ENCODE assay signal across 8 cellular contexts in genomic region chr16:14286381-14287230, GRCh38.
DNase-seq lines count a peak whose midpoint lies in the region; ATAC-seq and TF ChIP-seq lines count a peak whose summit lies in the region.

No MANE protein-coding gene starts in this region.

- H3K27ac Mint-ChIP-seq in CD4-positive, CD25-positive, alpha-beta regulatory T cell: peak overlapping the region; percentile 89 to 97 (median 92)
- no peak overlapping the region for H3K27ac Mint-ChIP-seq in mesothelial cell of epicardium

- no peak for TF ChIP-seq EP300 in upper lobe of left lung (IDR thresholded peaks at IDR 0.05)

- H2AFZ ChIP-seq in OCI-LY7 (ENCODE audit: low read length): peak overlapping the region; percentile 78

- peaks cover 16% of the 10 kb centered on the region for H3K27me3 Mint-ChIP-seq in CD4-positive, CD25-positive, alpha-beta regulatory T cell
- peaks cover 9% of the 10 kb centered on the region for H3K27me3 Mint-ChIP-seq in mesothelial cell of epicardium (ENCODE audit: low read depth)

- H3K9me3 ChIP-seq in CD4-positive, CD25-positive, alpha-beta regulatory T cell (ENCODE audit: control insufficient read depth in 2 of 2, low read length in 2 of 2): peaks cover 13 to 17% of the 10 kb centered on the region in 2 experiments
- H3K9me3 ChIP-seq in OCI-LY7 (ENCODE audit: low read length): peaks cover 15% of the 10 kb centered on the region; the same call in 1 of the 2 replicates
- no peaks in the 10 kb centered on the region for H3K9me3 ChIP-seq in colonic mucosa
- H3K9me3 ChIP-seq in upper lobe of left lung: peaks cover 6 to 20% (median 13%) of the 10 kb centered on the region in 4 donors

- H3K9ac ChIP-seq in colonic mucosa (ENCODE audit: low read depth in 2 of 2, low read length in 2 of 2): peak overlapping the region in 1 of 2 donors; percentile 34

- H3K27me3 ChIP-seq in CD4-positive, CD25-positive, alpha-beta regulatory T cell (ENCODE audit: control insufficient read depth, insufficient read depth, low read length): no peaks in the 10 kb centered on the region
- H3K27me3 ChIP-seq in colonic mucosa: no peaks in the 10 kb centered on the region
- H3K27me3 ChIP-seq in upper lobe of left lung: no peaks in the 10 kb centered on the region

- BruUV-seq in OCI-LY7 (replicated peaks; lab: Mats Ljungman, UMichigan): no TSS peak

- peak overlapping the region; percentile 76 for H3K4me3 ChIP-seq in CD4-positive, CD25-positive, alpha-beta regulatory T cell (ENCODE audit: low read depth, low read length)
- H3K4me3 ChIP-seq in OCI-LY7 (ENCODE audit: low read depth, low read length, poor library complexity, severe bottlenecking): peak overlapping the region; percentile 76
- H3K4me3 ChIP-seq in colonic mucosa: peak overlapping the region; percentile 83
- H3K4me3 ChIP-seq in upper lobe of left lung: peak overlapping the region in 3 of 4 donors; percentile 77 to 92 (median 91)

- POLR2A ChIA-PET in OCI-LY7 (lab: Charles Lee): interaction anchor here (0.6 to 1.9 kb wide), 6 partner anchors 119 to 921 kb away, joined by 3 to 7 read pairs (median 4); partner anchors contain the start of gene ERCC4

- H3K4me2 ChIP-seq in OCI-LY7 (ENCODE audit: low read length): peak overlapping the region; percentile 79

- no peaks in the 10 kb centered on the region for H3K36me3 ChIP-seq in CD4-positive, CD25-positive, alpha-beta regulatory T cell (ENCODE audit: control insufficient read depth, insufficient read depth, low read length)
- H3K36me3 ChIP-seq in OCI-LY7 (ENCODE audit: insufficient read depth, low read length): no peaks in the 10 kb centered on the region
- H3K36me3 ChIP-seq in colonic mucosa: no peaks in the 10 kb centered on the region
- H3K36me3 ChIP-seq in upper lobe of left lung: no peaks in the 10 kb centered on the region

- peaks cover 16% of the 10 kb centered on the region for H3K4me1 ChIP-seq in CD4-positive, CD25-positive, alpha-beta regulatory T cell (ENCODE audit: control insufficient read depth, insufficient read depth, low read length, poor library complexity, severe bottlenecking)
- peaks cover 51% of the 10 kb centered on the region for H3K4me1 ChIP-seq in OCI-LY7 (ENCODE audit: insufficient read depth, low read length, poor library complexity, severe bottlenecking)
- H3K4me1 ChIP-seq in colonic mucosa: peaks cover 4% of the 10 kb centered on the region
- H3K4me1 ChIP-seq in upper lobe of left lung: peaks cover 15 to 21% (median 17%) of the 10 kb centered on the region in 4 donors

- no peaks in the 10 kb centered on the region for H3K36me3 Mint-ChIP-seq in CD4-positive, CD25-positive, alpha-beta regulatory T cell
- peaks cover 2% of the 10 kb centered on the region for H3K36me3 Mint-ChIP-seq in mesothelial cell of epicardium

- WGBS in upper lobe of left lung, 2 donors: 32 to 37% methylated on average over 21 to 30 of the region's 31 CpGs

- H4K20me1 ChIP-seq in OCI-LY7 (ENCODE audit: insufficient read depth, low read length): no peaks in the 10 kb centered on the region

- CTCF ChIA-PET in OCI-LY7 (lab: Charles Lee; ENCODE audit: unreplicated experiment): interaction anchor here (0.7 to 1.5 kb wide), 4 partner anchors 14 to 367 kb away, joined by 3 to 6 read pairs (median 4); partner anchors contain the start of gene ERCC4

- H3K79me2 ChIP-seq in OCI-LY7 (ENCODE audit: insufficient read depth, low read depth, low read length): no peaks in the 10 kb centered on the region

- peak; percentile 15 to 26 for ATAC-seq in CD4-positive, CD25-positive, alpha-beta regulatory T cell (ENCODE audit: low read depth in 2 of 2)
- ATAC-seq in GM21447 (IDR thresholded peaks at IDR 0.05; ENCODE audit: unreplicated experiment): peak; percentile 32
- peak; percentile 19 to 40 for ATAC-seq in upper lobe of left lung (ENCODE audit: low FRiP score in 2 of 2)
- ATAC-seq in GM19397 (IDR thresholded peaks at IDR 0.05; ENCODE audit: unreplicated experiment): no peak
- ATAC-seq in omental fat pad (ENCODE audit: low FRiP score): no peak

- H3K4me1 Mint-ChIP-seq in CD4-positive, CD25-positive, alpha-beta regulatory T cell: peaks cover 7 to 27% (median 15%) of the 10 kb centered on the region in 4 donors
- H3K4me1 Mint-ChIP-seq in mesothelial cell of epicardium: peaks cover 3% of the 10 kb centered on the region

- peaks cover 0 to 16% (median 9%) of the 10 kb centered on the region in 7 donors for H3K9me3 Mint-ChIP-seq in CD4-positive, CD25-positive, alpha-beta regulatory T cell
- H3K9me3 Mint-ChIP-seq in mesothelial cell of epicardium: peaks cover 7% of the 10 kb centered on the region

- peak in 2 of 3 donors; percentile 44 to 57 for DNase-seq in CD4-positive, CD25-positive, alpha-beta regulatory T cell
- DNase-seq in OCI-LY7 (ENCODE audit: low spot score): peak; percentile 75
- peak; percentile 35 for DNase-seq in colonic mucosa
- DNase-seq in mesothelial cell of epicardium (ENCODE audit: low spot score in 2 of 2, unreplicated experiment in 2 of 2): no peak
- no peak for DNase-seq in upper lobe of left lung
- DNase-seq in omental fat pad (ENCODE audit: low spot score): no peak

- peak overlapping the region; percentile 76 for H3K27ac ChIP-seq in CD4-positive, CD25-positive, alpha-beta regulatory T cell (ENCODE audit: insufficient read depth, low read length, poor library complexity, severe bottlenecking)
- H3K27ac ChIP-seq in OCI-LY7 (ENCODE audit: low read depth, low read length, poor library complexity, severe bottlenecking) (peak overlapping the region; percentile 48), colonic mucosa (peak overlapping the region; percentile 86), upper lobe of left lung (peak overlapping the region; percentile 42 to 93 (median 82))

- H3K9me2 ChIP-seq in OCI-LY7 (ENCODE audit: insufficient read depth, low read length): no peaks in the 10 kb centered on the region

- peak; percentile 38; the same call in 1 of the 2 replicates for TF ChIP-seq CTCF in OCI-LY7 (conservative IDR thresholded peaks at IDR 0.05; ENCODE audit: low read length)
- no peak for TF ChIP-seq CTCF in colonic mucosa (IDR thresholded peaks at IDR 0.05)
- no peak for TF ChIP-seq CTCF in mesothelial cell of epicardium (IDR thresholded peaks at IDR 0.05; ENCODE audit: unreplicated experiment)
- TF ChIP-seq CTCF in upper lobe of left lung (IDR thresholded peaks at IDR 0.05): no peak
- TF ChIP-seq CTCF in omental fat pad (IDR thresholded peaks at IDR 0.05): no peak

- no peak for TF ChIP-seq POLR2A in upper lobe of left lung (IDR thresholded peaks at IDR 0.05)

- H3K4me3 Mint-ChIP-seq in CD4-positive, CD25-positive, alpha-beta regulatory T cell: peak overlapping the region; percentile 85 to 95 (median 94)
- peak overlapping the region; percentile 92 for H3K4me3 Mint-ChIP-seq in mesothelial cell of epicardium

- intact Hi-C loops in OCI-LY7 (cut with micrococcal nuclease; ENCODE audit: unreplicated experiment): loop anchor here (5.0 kb wide), 1 partner anchor 364 kb away; the partner anchor contains the start of gene ERCC4
- intact Hi-C loops in colonic mucosa (cut with DNase I): loop anchor here (5.0 kb wide), 1 partner anchor 364 kb away; the partner anchor contains the start of gene ERCC4

Comparison
In these comparisons a context has a peak if more than half of its experiments do, and no peak if none do; other contexts are left out.
1. ATAC-seq: peak in CD4-positive, CD25-positive, alpha-beta regulatory T cell (2 of 2), GM21447 (single experiment) and upper lobe of left lung (2 of 2); none in GM19397 (single experiment) and omental fat pad (single experiment).
2. DNase-seq: peak in CD4-positive, CD25-positive, alpha-beta regulatory T cell (2 of 3), OCI-LY7 (single experiment) and colonic mucosa (single experiment); none in mesothelial cell of epicardium (0 of 2), upper lobe of left lung (0 of 2) and omental fat pad (single experiment).
3. Peak in every context shown above with its lines, with median percentiles within 50 percentile points of each other: H3K27ac ChIP-seq and H3K4me3 ChIP-seq.